In the genomic region with DNA sequence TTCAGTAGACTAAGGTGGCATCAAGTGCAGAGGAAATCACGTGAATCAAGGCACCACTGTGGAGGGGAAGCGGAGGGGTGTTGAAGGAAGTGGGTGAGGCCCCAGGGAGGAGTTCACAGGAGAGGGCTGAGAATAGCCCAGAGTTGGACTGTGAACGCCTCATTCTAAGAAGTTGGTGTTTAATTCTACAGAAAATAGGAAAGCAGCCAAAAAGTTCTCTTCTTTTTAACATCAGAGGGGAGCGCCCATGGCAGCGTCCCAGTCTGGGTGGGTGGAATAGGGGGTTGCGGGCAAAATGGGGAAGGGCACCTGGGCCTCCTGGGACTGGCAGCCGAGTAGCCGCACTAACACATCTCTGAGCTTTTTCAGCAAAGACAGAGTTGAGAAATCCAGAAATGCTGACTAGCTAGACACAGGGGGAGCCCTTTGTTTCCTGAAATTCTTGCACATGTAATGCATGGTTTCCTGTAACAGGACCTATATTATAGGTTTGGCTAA, we compare ENCODE assay signal across 8 cellular contexts.
DNase-seq lines count a peak whose midpoint lies in the region; ATAC-seq and TF ChIP-seq lines count a peak whose summit lies in the region.

No MANE protein-coding gene starts in this region.

- H3K4me1 ChIP-seq in foreskin keratinocyte, result no peaks in the 10 kb centered on the region

- DNase-seq in CMK (ENCODE audit: low read depth) (peak; percentile 20), SIG-M5 treated with dmso at 0.1 percent for 504 hours (lab: John Stamatoyannopoulos, UW; ENCODE audit: unreplicated experiment) (peak; percentile 83), NCI-H2081 (lab: John Stamatoyannopoulos, UW) (no peak), NCI-H1105 (lab: John Stamatoyannopoulos, UW) (no peak), foreskin keratinocyte (no peak)
- peak; percentile 36 for DNase-seq in activated naive CD4-positive, alpha-beta T cell treated with anti-CD3 and anti-CD28 coated beads, Interleukin-2, amount 50 U/mL, for 16 hours
- DNase-seq in stimulated activated CD4-positive, alpha-beta T cell treated with anti-CD3 and anti-CD28 coated beads, Interleukin-12 subunit alpha, Interleukin-12 subunit beta, amount 100 ng/mL, for 48 hours (ENCODE audit: low read depth in 2 of 3, low spot score in 1 of 3), result peak in 2 of 3 donors; percentile 17 to 27

- H3K27ac ChIP-seq in foreskin keratinocyte, result no peak overlapping the region

- peak; percentile 71 for ATAC-seq in HG02588 (IDR thresholded peaks at IDR 0.05; ENCODE audit: unreplicated experiment)
- no peak for ATAC-seq in foreskin keratinocyte

- TF ChIP-seq CTCF in foreskin keratinocyte (conservative IDR thresholded peaks at IDR 0.05), result no peak

- H3K27me3 ChIP-seq in foreskin keratinocyte, result no peaks in the 10 kb centered on the region

Comparison
In these comparisons a context has a peak if more than half of its experiments do, and no peak if none do; other contexts are left out.
1. DNase-seq: peak in CMK (single experiment), SIG-M5 treated with dmso at 0.1 percent for 504 hours (single experiment), activated naive CD4-positive, alpha-beta T cell treated with anti-CD3 and anti-CD28 coated beads, Interleukin-2, amount 50 U/mL, for 16 hours (single experiment) and stimulated activated CD4-positive, alpha-beta T cell treated with anti-CD3 and anti-CD28 coated beads, Interleukin-12 subunit alpha, Interleukin-12 subunit beta, amount 100 ng/mL, for 48 hours (2 of 3); none in NCI-H2081 (0 of 2), NCI-H1105 (single experiment) and foreskin keratinocyte (0 of 2).